Comparison of ENCODE assay signal across 1 cellular context in the genomic region with DNA sequence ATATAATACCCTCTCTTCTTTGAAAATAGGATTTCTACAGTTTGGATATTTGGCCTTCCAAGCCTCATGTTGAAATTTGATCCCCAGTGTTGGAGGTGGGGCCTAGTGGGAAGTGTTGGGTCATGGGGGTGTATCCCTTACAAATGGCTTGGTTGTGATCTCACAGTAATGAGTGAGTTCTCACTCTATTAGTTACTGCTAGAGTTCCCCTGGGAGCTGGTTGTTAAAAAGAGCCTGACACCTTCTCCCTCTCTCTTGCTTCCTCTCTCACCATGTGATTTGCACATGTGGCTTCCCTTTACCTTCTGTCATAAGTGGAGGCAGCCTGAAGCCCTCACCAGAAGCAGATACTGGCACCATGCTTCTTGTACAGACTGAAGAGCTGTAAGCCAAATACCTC.
TF ChIP-seq lines count a peak whose summit lies in the region.

No MANE protein-coding gene starts in this region.

TF ChIP-seq in GM23338, 12 proteins besides CTCF, POLR2A, EP300 and RAD21 (continued from another document):
- TF ChIP-seq, protein P1, sequence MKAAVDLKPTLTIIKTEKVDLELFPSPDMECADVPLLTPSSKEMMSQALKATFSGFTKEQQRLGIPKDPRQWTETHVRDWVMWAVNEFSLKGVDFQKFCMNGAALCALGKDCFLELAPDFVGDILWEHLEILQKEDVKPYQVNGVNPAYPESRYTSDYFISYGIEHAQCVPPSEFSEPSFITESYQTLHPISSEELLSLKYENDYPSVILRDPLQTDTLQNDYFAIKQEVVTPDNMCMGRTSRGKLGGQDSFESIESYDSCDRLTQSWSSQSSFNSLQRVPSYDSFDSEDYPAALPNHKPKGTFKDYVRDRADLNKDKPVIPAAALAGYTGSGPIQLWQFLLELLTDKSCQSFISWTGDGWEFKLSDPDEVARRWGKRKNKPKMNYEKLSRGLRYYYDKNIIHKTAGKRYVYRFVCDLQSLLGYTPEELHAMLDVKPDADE (IDR thresholded peaks at IDR 0.05) = no peak
- TF ChIP-seq, protein P2, sequence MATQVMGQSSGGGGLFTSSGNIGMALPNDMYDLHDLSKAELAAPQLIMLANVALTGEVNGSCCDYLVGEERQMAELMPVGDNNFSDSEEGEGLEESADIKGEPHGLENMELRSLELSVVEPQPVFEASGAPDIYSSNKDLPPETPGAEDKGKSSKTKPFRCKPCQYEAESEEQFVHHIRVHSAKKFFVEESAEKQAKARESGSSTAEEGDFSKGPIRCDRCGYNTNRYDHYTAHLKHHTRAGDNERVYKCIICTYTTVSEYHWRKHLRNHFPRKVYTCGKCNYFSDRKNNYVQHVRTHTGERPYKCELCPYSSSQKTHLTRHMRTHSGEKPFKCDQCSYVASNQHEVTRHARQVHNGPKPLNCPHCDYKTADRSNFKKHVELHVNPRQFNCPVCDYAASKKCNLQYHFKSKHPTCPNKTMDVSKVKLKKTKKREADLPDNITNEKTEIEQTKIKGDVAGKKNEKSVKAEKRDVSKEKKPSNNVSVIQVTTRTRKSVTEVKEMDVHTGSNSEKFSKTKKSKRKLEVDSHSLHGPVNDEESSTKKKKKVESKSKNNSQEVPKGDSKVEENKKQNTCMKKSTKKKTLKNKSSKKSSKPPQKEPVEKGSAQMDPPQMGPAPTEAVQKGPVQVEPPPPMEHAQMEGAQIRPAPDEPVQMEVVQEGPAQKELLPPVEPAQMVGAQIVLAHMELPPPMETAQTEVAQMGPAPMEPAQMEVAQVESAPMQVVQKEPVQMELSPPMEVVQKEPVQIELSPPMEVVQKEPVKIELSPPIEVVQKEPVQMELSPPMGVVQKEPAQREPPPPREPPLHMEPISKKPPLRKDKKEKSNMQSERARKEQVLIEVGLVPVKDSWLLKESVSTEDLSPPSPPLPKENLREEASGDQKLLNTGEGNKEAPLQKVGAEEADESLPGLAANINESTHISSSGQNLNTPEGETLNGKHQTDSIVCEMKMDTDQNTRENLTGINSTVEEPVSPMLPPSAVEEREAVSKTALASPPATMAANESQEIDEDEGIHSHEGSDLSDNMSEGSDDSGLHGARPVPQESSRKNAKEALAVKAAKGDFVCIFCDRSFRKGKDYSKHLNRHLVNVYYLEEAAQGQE (IDR thresholded peaks at IDR 0.05; ENCODE audit: unreplicated experiment) = no peak
